16 cellular contexts compared by ENCODE assay signal in the genomic region with DNA sequence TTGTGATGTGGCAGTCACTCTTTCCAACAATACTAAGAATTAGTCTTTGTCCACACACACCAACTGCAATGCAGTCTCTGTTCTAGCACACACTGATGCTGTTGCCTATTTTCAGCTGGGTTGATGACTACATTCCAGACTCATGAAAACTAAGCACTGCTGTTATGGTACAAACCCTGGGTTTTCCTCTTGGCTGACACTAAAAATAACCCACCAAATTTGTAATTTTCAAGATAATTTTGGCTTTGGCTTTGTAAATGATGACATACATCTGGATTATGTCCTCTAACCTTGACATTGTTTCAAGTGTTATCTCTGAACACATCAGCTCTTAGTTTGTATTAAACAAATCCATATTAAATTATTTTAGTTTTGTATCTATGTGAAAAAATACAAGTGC.
DNase-seq lines count a peak whose midpoint lies in the region; TF ChIP-seq lines count a peak whose summit lies in the region.
"Had no signal": no experiment of that assay in that cellular context is flagged by ENCODE, and none has a peak within 500 bp of the region (broad histone marks: within the 10 kb centered on the region; RNA-seq: fewer than 3 reads in every experiment).

No MANE protein-coding gene starts in this region.

- H3K27me3 Mint-ChIP-seq in chondrocyte (ENCODE audit: low read depth), result no peaks in the 10 kb centered on the region

- no peaks in the 10 kb centered on the region for H3K4me1 ChIP-seq in stomach
- H3K4me1 ChIP-seq: A549, psoas muscle, upper lobe of left lung had no signal

- H3K9me3 Mint-ChIP-seq in chondrocyte (ENCODE audit: low read depth), result peaks cover 3% of the 10 kb centered on the region

- peaks cover 55% of the 10 kb centered on the region for H3K4me1 Mint-ChIP-seq in chondrocyte (ENCODE audit: low read depth)

- H3K4me3 Mint-ChIP-seq in chondrocyte (ENCODE audit: unreplicated experiment), result no peak overlapping the region
- H3K4me3 Mint-ChIP-seq: activated T-helper 1 cell treated with anti-CD3 and anti-CD28 coated beads, Interleukin-12 subunit alpha, Interleukin-12 subunit beta, Interleukin-2, Interleukin-4 antibody, amounts not matched to agents 30 ng/mL and 10 ng/mL and 1 ng/mL, durations not matched to agents 14 hours and 24 hours and 36 hours had no signal

- no peaks in the 10 kb centered on the region for H3K36me3 ChIP-seq in stomach
- H3K36me3 ChIP-seq: upper lobe of left lung had no signal

- POLR2A ChIA-PET in AG04450 (lab: Yijun Ruan, JAX), result interaction anchor here (1.2 to 2.5 kb wide), 2 partner anchors 40 to 146 kb away, joined by 4 to 15 read pairs; no protein-coding TSS in a partner anchor

- H3K4me3 ChIP-seq in AG04450 (ENCODE audit: low read depth, low read length), result no peak overlapping the region
- no peak overlapping the region for H3K4me3 ChIP-seq in stomach
- H3K4me3 ChIP-seq: A549, psoas muscle, SK-N-MC, upper lobe of left lung had no signal

- TF ChIP-seq CTCF in AG04450 (IDR thresholded peaks at IDR 0.05; ENCODE audit: low read depth, low read length) (no peak), chondrocyte (IDR thresholded peaks at IDR 0.05) (no peak), stomach (IDR thresholded peaks at IDR 0.05) (no peak)

- CTCF ChIA-PET in AG04450 (lab: Charles Lee), result interaction anchor here (0.8 to 2.8 kb wide), 2 partner anchors 14 to 30 kb away, joined by 4 to 13 read pairs; no protein-coding TSS in a partner anchor

- DNase-seq in AG04450 (ENCODE audit: low read depth, low spot score), result peak; percentile 6
- DNase-seq in LHCN-M2 (ENCODE audit: low read depth), result peak; percentile 63
- no peak for DNase-seq in chondrocyte (ENCODE audit: low spot score)
- DNase-seq in activated effector memory CD4-positive, alpha-beta T cell treated with anti-CD3 and anti-CD28 coated beads, Interleukin-2, amount 50 U/mL, for 16 hours, result no peak
- DNase-seq in stomach, result no peak
- no peak for DNase-seq in NCI-H2081 treated with DMSO at 0.1 percent for 48 hours (lab: John Stamatoyannopoulos, UW)
- no peak for DNase-seq in A172 (ENCODE audit: low spot score)
- DNase-seq: activated CD4-positive, alpha-beta T cell treated with anti-CD3 and anti-CD28 coated beads, Interleukin-2, amount 50 U/mL, for 48 hours; H7; NCI-H226; psoas muscle; upper lobe of left lung had no signal

- intact Hi-C loops in stomach (cut with DNase I; ENCODE audit: low total_unique reads), result no loop called here

- no peak overlapping the region for H3K27ac ChIP-seq in AG04450 (ENCODE audit: low read depth, low read length)
- H3K27ac ChIP-seq in layer of hippocampus (ENCODE audit: low read depth, low read length), result peak overlapping the region; percentile 91
- H3K27ac ChIP-seq in stomach, result no peak overlapping the region
- H3K27ac ChIP-seq: A549, psoas muscle, upper lobe of left lung had no signal

- H3K27ac Mint-ChIP-seq in chondrocyte (ENCODE audit: unreplicated experiment), result peak overlapping the region; percentile 73

- H3K9me3 ChIP-seq in AG04450 (ENCODE audit: control insufficient read depth, insufficient read depth, low read length) (no peaks in the 10 kb centered on the region), stomach (no peaks in the 10 kb centered on the region)
- H3K9me3 ChIP-seq: A549, psoas muscle, upper lobe of left lung had no signal

- no peaks in the 10 kb centered on the region for H3K36me3 Mint-ChIP-seq in chondrocyte (ENCODE audit: low read depth)

- TF ChIP-seq EP300 in stomach (IDR thresholded peaks at IDR 0.05), result no peak

- no peak for TF ChIP-seq POLR2A in stomach (IDR thresholded peaks at IDR 0.05)

- no peaks in the 10 kb centered on the region for H3K27me3 ChIP-seq in AG04450 (ENCODE audit: control insufficient read depth, insufficient read depth, low read length)
- H3K27me3 ChIP-seq in layer of hippocampus (ENCODE audit: control insufficient read depth, insufficient read depth, low read length), result no peaks in the 10 kb centered on the region
- H3K27me3 ChIP-seq in stomach, result no peaks in the 10 kb centered on the region
- H3K27me3 ChIP-seq: upper lobe of left lung had no signal

Comparison
In these comparisons a context has a peak if more than half of its experiments do, and no peak if none do; other contexts are left out.
1. DNase-seq: peak in AG04450 (single experiment) and LHCN-M2 (single experiment); none in chondrocyte (single experiment), activated effector memory CD4-positive, alpha-beta T cell treated with anti-CD3 and anti-CD28 coated beads, Interleukin-2, amount 50 U/mL, for 16 hours (single experiment), stomach (single experiment), NCI-H2081 treated with DMSO at 0.1 percent for 48 hours (single experiment) and A172 (single experiment).